Comparison of ENCODE assay signal across 27 cellular contexts in genomic region chr2:167310442-167310841, GRCh38. TPM values are rescaled to one million over a fixed set of nuclear protein-coding genes. Genes with fewer than 3 reads are reported as not detected.
"Had no signal": no experiment of that assay in that cellular context is flagged by ENCODE, and none has a peak within 500 bp of the region (broad histone marks: within the 10 kb centered on the region; RNA-seq: fewer than 3 reads in every experiment).

No MANE protein-coding gene starts in this region.

- H3K4me1 Mint-ChIP-seq: activated naive CD4-positive, alpha-beta T cell treated with anti-CD3 and anti-CD28 coated beads, Interleukin-2, amount 50 U/mL, for 24 hours; immature natural killer cell; stimulated activated naive B cell treated with anti-CD40 and anti-IgM and Interleukin-4, amounts not matched to agents 10 μg/mL and 1 μg/mL and 100 μg/mL, for 72 hours had no signal

- H3K9me3 ChIP-seq: body of pancreas, gastroesophageal sphincter, lower lobe of right lung, psoas muscle, stomach, thyroid gland, upper lobe of left lung, vagina had no signal

- H3K4me3 Mint-ChIP-seq: activated CD8-positive, alpha-beta T cell treated with anti-CD3 and anti-CD28 coated beads for 36 hours; activated naive CD4-positive, alpha-beta T cell treated with anti-CD3 and anti-CD28 coated beads, Interleukin-2, amount 50 U/mL, for 24 hours; effector memory CD8-positive, alpha-beta T cell; immature natural killer cell; nephron; stimulated activated naive B cell treated with anti-CD40 and anti-IgM and Interleukin-4, amounts not matched to agents 10 μg/mL and 1 μg/mL and 100 μg/mL, for 72 hours had no signal

- H3K36me3 ChIP-seq: gastroesophageal sphincter, lower lobe of right lung, stomach, thyroid gland, upper lobe of left lung, vagina had no signal

- H2AFZ ChIP-seq: hepatocyte, parathyroid adenoma had no signal

- H3K9me3 Mint-ChIP-seq: activated CD8-positive, alpha-beta T cell treated with anti-CD3 and anti-CD28 coated beads for 36 hours; activated naive CD4-positive, alpha-beta T cell treated with anti-CD3 and anti-CD28 coated beads, Interleukin-2, amount 50 U/mL, for 24 hours; activated T-helper 2 cell treated with anti-CD3 and anti-CD28 coated beads, Interferon-gamma antibody, Interleukin-2, Interleukin-4, amounts not matched to agents 10 μg/mL and 5 μg/mL and 100 μg/mL, durations not matched to agents 14 hours and 24 hours and 36 hours; nephron; stimulated activated naive B cell treated with anti-CD40 and anti-IgM and Interleukin-4, amounts not matched to agents 10 μg/mL and 1 μg/mL and 100 μg/mL, for 72 hours had no signal

- H3K27me3 Mint-ChIP-seq: activated naive CD4-positive, alpha-beta T cell treated with anti-CD3 and anti-CD28 coated beads, Interleukin-2, amount 50 U/mL, for 24 hours; effector memory CD8-positive, alpha-beta T cell; stimulated activated naive B cell treated with anti-CD40 and anti-IgM and Interleukin-4, amounts not matched to agents 10 μg/mL and 1 μg/mL and 100 μg/mL, for 72 hours had no signal

- H3K9ac ChIP-seq: parathyroid adenoma had no signal

- H3K27ac ChIP-seq: body of pancreas, gastroesophageal sphincter, hepatocyte, lower lobe of right lung, parathyroid adenoma, psoas muscle, stomach, thyroid gland, upper lobe of left lung, vagina had no signal

- ATAC-seq: activated CD8-positive, alpha-beta T cell treated with anti-CD3 and anti-CD28 coated beads for 36 hours; body of pancreas; effector memory CD8-positive, alpha-beta T cell; gastroesophageal sphincter; left lobe of liver; lower lobe of right lung; psoas muscle; stimulated activated naive B cell treated with anti-CD40 and anti-IgM and Interleukin-4, amounts not matched to agents 10 μg/mL and 1 μg/mL and 100 μg/mL, for 72 hours had no signal

- H3K4me1 ChIP-seq: body of pancreas, gastroesophageal sphincter, lower lobe of right lung, parathyroid adenoma, psoas muscle, stomach, thyroid gland, upper lobe of left lung, vagina had no signal

- H3K4me2 ChIP-seq: hepatocyte had no signal

- H3K36me3 Mint-ChIP-seq: activated naive CD4-positive, alpha-beta T cell treated with anti-CD3 and anti-CD28 coated beads, Interleukin-2, amount 50 U/mL, for 24 hours; immature natural killer cell; stimulated activated naive B cell treated with anti-CD40 and anti-IgM and Interleukin-4, amounts not matched to agents 10 μg/mL and 1 μg/mL and 100 μg/mL, for 72 hours had no signal

- H3K27me3 ChIP-seq: body of pancreas, gastroesophageal sphincter, hepatocyte, stomach, thyroid gland, upper lobe of left lung, vagina had no signal

- H3K79me2 ChIP-seq: hepatocyte, parathyroid adenoma had no signal

- H3K27ac Mint-ChIP-seq: activated CD8-positive, alpha-beta T cell treated with anti-CD3 and anti-CD28 coated beads for 36 hours; activated naive CD4-positive, alpha-beta T cell treated with anti-CD3 and anti-CD28 coated beads, Interleukin-2, amount 50 U/mL, for 24 hours; activated T-helper 2 cell treated with anti-CD3 and anti-CD28 coated beads, Interferon-gamma antibody, Interleukin-2, Interleukin-4, amounts not matched to agents 10 μg/mL and 5 μg/mL and 100 μg/mL, durations not matched to agents 14 hours and 24 hours and 36 hours; effector memory CD8-positive, alpha-beta T cell; immature natural killer cell; nephron; stimulated activated naive B cell treated with anti-CD40 and anti-IgM and Interleukin-4, amounts not matched to agents 10 μg/mL and 1 μg/mL and 100 μg/mL, for 72 hours had no signal

- H3K4me3 ChIP-seq: body of pancreas, gastroesophageal sphincter, hepatocyte, lower lobe of right lung, psoas muscle, stomach, thyroid gland, upper lobe of left lung, vagina had no signal

- DNase-seq: activated CD4-positive, alpha-beta T cell treated with anti-CD3 and anti-CD28 coated beads, Interleukin-2, amount 50 U/mL, for 1 hour; activated CD8-positive, alpha-beta T cell treated with anti-CD3 and anti-CD28 coated beads for 36 hours; activated T-cell treated with anti-CD3 and anti-CD28 coated beads, Interleukin-2, amount 50 U/mL, for 48 hours; body of pancreas; cortex of kidney; effector memory CD8-positive, alpha-beta T cell; erythroblast; immature natural killer cell; lower lobe of right lung; mesenchymal stem cell; nucleus accumbens; psoas muscle; stimulated activated CD4-positive, alpha-beta T cell treated with anti-CD3 and anti-CD28 coated beads, Interleukin-15, amount 100 ng/mL, for 24 hours; stimulated activated CD4-positive, alpha-beta T cell treated with anti-CD3 and anti-CD28 coated beads, Interleukin-2, amount 100 ng/mL, for 24 hours; stimulated activated naive B cell treated with anti-CD40 and anti-IgM and Interleukin-4, amounts not matched to agents 10 μg/mL and 1 μg/mL and 100 μg/mL, for 72 hours; stomach; T-helper 2 cell; thyroid gland; upper lobe of left lung had no signal

RNA-seq across cellular contexts. Expression of gene B3GALT1, which starts 17.6 kb away (rescaled TPM):
- total RNA-seq: activated CD8-positive, alpha-beta T cell treated with anti-CD3 and anti-CD28 coated beads for 36 hours; activated T-helper 2 cell treated with anti-CD3 and anti-CD28 coated beads, Interferon-gamma antibody, Interleukin-2, Interleukin-4, amounts not matched to agents 10 μg/mL and 5 μg/mL and 100 μg/mL, durations not matched to agents 14 hours and 24 hours and 36 hours had no signal
- polyA plus RNA-seq: immature natural killer cell had no signal
